8 cellular contexts compared by ENCODE assay signal in the genomic region with DNA sequence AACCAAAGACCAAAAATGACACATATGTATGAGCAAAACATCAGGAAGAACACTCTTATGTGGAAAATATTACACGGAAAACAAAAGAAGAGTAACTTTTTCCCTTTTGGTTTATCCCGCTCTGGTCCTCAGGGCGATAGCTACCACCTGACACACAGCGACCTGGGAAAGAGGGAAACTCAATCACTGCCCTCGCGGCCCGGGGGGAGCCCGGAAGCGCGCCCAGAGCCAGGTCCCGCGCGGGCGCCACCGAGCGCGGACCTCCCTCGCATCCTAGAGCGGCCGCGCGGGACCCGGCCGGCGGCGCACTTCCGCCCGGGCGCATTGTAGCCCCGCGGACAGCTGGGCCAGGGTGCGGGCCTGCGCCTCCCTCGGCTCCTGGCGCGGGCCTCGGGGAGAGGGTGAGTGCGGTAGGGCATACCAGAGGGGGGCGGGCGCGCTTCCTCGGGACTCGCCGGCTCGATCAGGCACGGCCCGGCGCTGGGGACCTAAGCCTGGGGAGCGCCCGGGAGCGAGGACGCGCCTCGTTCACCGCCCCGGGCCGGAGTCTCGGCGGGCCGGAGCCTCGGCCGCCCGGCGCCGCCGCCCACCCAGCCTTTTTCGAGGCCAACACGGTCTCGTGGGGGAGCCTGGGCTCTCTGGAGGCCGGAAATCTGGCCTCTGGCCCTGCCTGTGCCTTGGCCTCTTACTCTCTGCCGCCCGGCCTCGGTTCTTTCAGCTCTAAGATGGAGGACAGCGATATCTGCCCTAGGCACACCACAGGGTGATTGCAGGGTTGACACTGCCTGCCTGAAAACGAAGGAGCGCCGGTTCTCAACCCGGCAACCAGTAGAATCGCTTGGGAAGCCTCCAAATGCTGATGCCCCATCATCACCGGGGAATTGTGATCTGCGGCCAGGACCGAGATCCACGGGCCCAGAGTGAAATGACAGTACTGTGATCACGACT. TPM values are rescaled to one million over a fixed set of nuclear protein-coding genes. Genes with fewer than 3 reads are reported as not detected.
DNase-seq lines count a peak whose midpoint lies in the region; ATAC-seq and TF ChIP-seq lines count a peak whose summit lies in the region.

TSS of gene ELAC1 (plus strand) at position 327 of the 948 bp plus-strand sequence. CDS start 6,365 bp downstream, outside the sequence.

- peak within 1 kb of the TSS; percentile 95 to 97 for H3K4me3 ChIP-seq in testis

- peak within 1 kb of the TSS; percentile 89 for H3K9ac ChIP-seq in H9 (ENCODE audit: extremely low read depth, insufficient read length, low read length)

- no peak within 1 kb of the TSS for H2AK5ac ChIP-seq in H9 (ENCODE audit: insufficient read length, low read length)

- no peaks in the 10 kb centered on the region for H3K79me2 ChIP-seq in H9 (ENCODE audit: insufficient read depth, low read length)

- no peak for TF ChIP-seq POLR2A in testis (IDR thresholded peaks at IDR 0.05)

- H3K23ac ChIP-seq in H9 (ENCODE audit: insufficient read length, low read depth, low read length) = no peak within 1 kb of the TSS

- peaks cover 7% of the 10 kb centered on the region for H3K9me3 ChIP-seq in H9 (ENCODE audit: control insufficient read depth, low read depth, low read length)
- H3K9me3 ChIP-seq in testis = no peaks in the 10 kb centered on the region

- no peak within 1 kb of the TSS for H2BK12ac ChIP-seq in H9 (ENCODE audit: insufficient read length, low read depth, low read length)

- H3K9me3 Mint-ChIP-seq in H9 = peaks cover 18 to 23% of the 10 kb centered on the region in 2 experiments

- H2BK5ac ChIP-seq in H9 (ENCODE audit: insufficient read length, low read length) = no peak within 1 kb of the TSS

- H3K4me1 ChIP-seq in H9 (ENCODE audit: insufficient read depth, low read length) (peaks cover 2% of the 10 kb centered on the region; the same call in 1 of the 2 replicates), testis (peaks cover 13% of the 10 kb centered on the region)

- peaks cover 23 to 25% of the 10 kb centered on the region in 2 experiments for H3K4me1 Mint-ChIP-seq in H9

- no peaks in the 10 kb centered on the region; the same call in 1 of the 2 replicates for H3K27me3 Mint-ChIP-seq in H9 (ENCODE audit: low read depth)

- no peaks in the 10 kb centered on the region for H3K36me3 ChIP-seq in testis (ENCODE audit: low read depth, missing control alignments)

- no peak within 1 kb of the TSS for H2BK15ac ChIP-seq in H9 (ENCODE audit: low read depth, low read length)

- peak within 1 kb of the TSS; percentile 71 for H3K4me2 ChIP-seq in H9 (ENCODE audit: insufficient read depth, insufficient read length, low read length)

- no peak within 1 kb of the TSS for H4K8ac ChIP-seq in H9 (replicated peaks; ENCODE audit: insufficient read length, low read depth, low read length)

- no peak within 1 kb of the TSS for H4K91ac ChIP-seq in H9 (ENCODE audit: insufficient read length, low read depth, low read length)

- H3K56ac ChIP-seq in H9 (ENCODE audit: insufficient read length, low read depth, low read length) = no peak within 1 kb of the TSS

- ATAC-seq in omental fat pad (ENCODE audit: low FRiP score) = peak; percentile 98

- H3K23me2 ChIP-seq in H9 (ENCODE audit: insufficient read length, low read depth, low read length, poor library complexity, severe bottlenecking) = peaks cover 10% of the 10 kb centered on the region

- H3K18ac ChIP-seq in H9 (ENCODE audit: insufficient read length, low read depth, low read length) = peak within 1 kb of the TSS; percentile 88

- H3K27me3 ChIP-seq in H9 (ENCODE audit: insufficient read depth, low read length) (no peaks in the 10 kb centered on the region), testis (no peaks in the 10 kb centered on the region)

- peaks cover 8 to 16% (median 10%) of the 10 kb centered on the region in 3 experiments; a peak in 6 of 7 replicates for H3K36me3 Mint-ChIP-seq in H9 (ENCODE audit: insufficient read depth in 1 of 3, low read depth in 3 of 3)

- H3K4ac ChIP-seq in H9 (ENCODE audit: low read depth, low read length) = no peak within 1 kb of the TSS

- no peak within 1 kb of the TSS for H2BK120ac ChIP-seq in H9 (ENCODE audit: low read depth, low read length, poor library complexity, severe bottlenecking)

- no peaks in the 10 kb centered on the region for H4K20me1 ChIP-seq in H9 (ENCODE audit: control insufficient read depth, insufficient read depth, insufficient read length)

- no peaks in the 10 kb centered on the region for H3K79me1 ChIP-seq in H9 (ENCODE audit: insufficient read depth, low read depth, low read length, poor library complexity, severe bottlenecking)

- H3K4me3 Mint-ChIP-seq in H9 = peak within 1 kb of the TSS; percentile 88 to 93

- no peak within 1 kb of the TSS for H2BK20ac ChIP-seq in H9 (ENCODE audit: low read depth, low read length, poor library complexity, severe bottlenecking)

- H3K27ac ChIP-seq in H9 (ENCODE audit: insufficient read length, low read depth, low read length) (no peak within 1 kb of the TSS), testis (peak within 1 kb of the TSS; percentile 97 to 99)

- no CpG with 5 or more reads among the region's 84 CpGs for WGBS in H9 (ENCODE audit: extremely low coverage, insufficient read length, low lambda C conversion rate)
- WGBS in testis, 2 donors = 0 to 1% methylated on average over 21 to 69 of the region's 84 CpGs

- DNase-seq in GM03348 (ENCODE audit: low spot score) (peak; percentile 95), H9 (peak; percentile 70), M059J (ENCODE audit: low read depth) (peak; percentile 78), SK-N-DZ (ENCODE audit: low spot score) (peak; percentile 81), germinal center (ENCODE audit: low spot score) (peak; percentile 85), omental fat pad (ENCODE audit: low spot score) (peak; percentile 34), testis (peak; percentile 82)
- peak; percentile 66 for DNase-seq in activated naive CD4-positive, alpha-beta T cell treated with anti-CD3 and anti-CD28 coated beads, Interleukin-2, amount 50 U/mL, for 16 hours

- peak within 1 kb of the TSS; percentile 24 for H2AFZ ChIP-seq in H9 (ENCODE audit: low read length)

- no peak within 1 kb of the TSS for H3T11ph ChIP-seq in H9 (ENCODE audit: low read length)

- intact Hi-C loops in testis (cut with DNase I; ENCODE audit: low total_unique reads) = loop anchor here (5.0 kb wide), 1 partner anchor 64 kb away; the partner anchor contains the start of gene SMAD4

- peak within 1 kb of the TSS; percentile 51 to 96 (median 94); a peak in 5 of 7 replicates for H3K27ac Mint-ChIP-seq in H9

- no peak within 1 kb of the TSS for H4K5ac ChIP-seq in H9 (ENCODE audit: insufficient read length, low read depth, low read length)

- 0 out of 3 replicates have a peak, but pooled peaks have one; percentile 10 for TF ChIP-seq CTCF in H9 (conservative IDR thresholded peaks at IDR 0.05)
- TF ChIP-seq CTCF in omental fat pad (IDR thresholded peaks at IDR 0.05) = no peak
- peak in 1 of 3 experiments; percentile 16 for TF ChIP-seq CTCF in testis (IDR thresholded peaks at IDR 0.05)

- H3K14ac ChIP-seq in H9 (ENCODE audit: insufficient read depth, low read length) = peak within 1 kb of the TSS; percentile 93

RNA-seq across cellular contexts. Expression of gene ELAC1, which starts in this region (rescaled TPM):
- 5.0 and 5.7 TPM in 2 replicates for total RNA-seq in H9 (2021)
- total RNA-seq in M059J (2014; rRNA removed; shearing (Covaris generic)) = 4.2 and 5.8 TPM in 2 replicates
- polyA plus RNA-seq in SK-N-DZ (2014; cell fraction: cytosol; rRNA removed) = 4.2 and 5.9 TPM in 2 replicates
- polyA plus RNA-seq in SK-N-DZ (2014; cell fraction: nucleus; rRNA removed) = 1.7 and 5.7 TPM in 2 replicates
- total RNA-seq in omental fat pad = 1 to 10 TPM; 4.4 to 8.4 (median 5.5) TPM
- total RNA-seq in testis = 10 to 100 TPM; 12.0 to 16.9 TPM
- 13.4 TPM for polyA plus RNA-seq in testis (ENCODE audit: insufficient read depth, low read depth, low replicate concordance)

Comparison
In these comparisons a context has a peak if more than half of its experiments do, and no peak if none do; other contexts are left out.
1. DNase-seq: peak in every context shown above with its lines; median percentile 95 in GM03348; 85 in germinal center; 82 in testis; 81 in SK-N-DZ; 78 in M059J; 70 in H9; 66 in activated naive CD4-positive, alpha-beta T cell treated with anti-CD3 and anti-CD28 coated beads, Interleukin-2, amount 50 U/mL, for 16 hours; 34 in omental fat pad.